In genomic region chr5:106843812-106844416, GRCh38 we compare ENCODE assay signal across 9 cellular contexts.
DNase-seq lines count a peak whose midpoint lies in the region; ATAC-seq lines count a peak whose summit lies in the region.
"Had no signal": no experiment of that assay in that cellular context is flagged by ENCODE, and none has a peak within 500 bp of the region (broad histone marks: within the 10 kb centered on the region; RNA-seq: fewer than 3 reads in every experiment).

No MANE protein-coding gene starts in this region.

- ATAC-seq in esophagus mucosa, result peak; percentile 48
- no peak for ATAC-seq in GM18907 (IDR thresholded peaks at IDR 0.05; ENCODE audit: unreplicated experiment)

- DNase-seq in SIG-M5 treated with dmso at 0.1 percent for 504 hours (lab: John Stamatoyannopoulos, UW; ENCODE audit: unreplicated experiment) (peak; percentile 36), SIG-M5 (lab: John Stamatoyannopoulos, UW) (no peak), NCI-H2029 treated with DMSO at 0.1 percent for 48 hours (lab: John Stamatoyannopoulos, UW) (peak; percentile 37), OCI-M2 (lab: John Stamatoyannopoulos, UW; ENCODE audit: unreplicated experiment) (no peak), NCI-H1417 treated with DMSO at 0.1 percent for 48 hours (lab: John Stamatoyannopoulos, UW) (no peak), islet precursor cell (no peak)
- DNase-seq: activated naive CD8-positive, alpha-beta T cell treated with anti-CD3 and anti-CD28 coated beads, Interleukin-2, amount 10 ng/mL, durations not matched to agents 7 days and 5 days had no signal

Comparison
In these comparisons a context has a peak if more than half of its experiments do, and no peak if none do; other contexts are left out.
1. DNase-seq: peak in SIG-M5 treated with dmso at 0.1 percent for 504 hours (single experiment) and NCI-H2029 treated with DMSO at 0.1 percent for 48 hours (single experiment); none in SIG-M5 (single experiment), OCI-M2 (single experiment), NCI-H1417 treated with DMSO at 0.1 percent for 48 hours (single experiment) and islet precursor cell (single experiment).